8 cellular contexts compared by ENCODE assay signal in the genomic region with DNA sequence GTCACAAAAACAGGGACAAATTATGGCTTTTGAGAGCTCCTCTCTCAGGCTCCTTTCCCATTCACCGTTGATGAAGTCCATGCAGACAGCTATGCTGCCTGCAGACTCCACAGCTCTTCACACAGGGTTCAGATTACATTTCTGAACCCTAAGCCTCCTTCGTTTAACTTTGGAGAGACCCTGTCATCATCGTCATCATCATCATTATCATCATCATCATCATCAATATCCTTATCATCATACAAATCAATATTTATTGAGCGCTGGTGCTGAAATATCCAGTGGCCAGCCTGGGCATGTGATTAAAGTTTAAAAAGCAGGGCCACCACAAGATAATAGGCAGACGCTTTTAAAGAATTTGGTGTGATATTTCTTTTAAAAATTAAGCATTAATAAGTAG.
"Had no signal": no experiment of that assay in that cellular context is flagged by ENCODE, and none has a peak within 500 bp of the region (broad histone marks: within the 10 kb centered on the region; RNA-seq: fewer than 3 reads in every experiment).

No MANE protein-coding gene starts in this region.

- FAIRE-seq: G401.6, GM12878, GM12891, GM12892, GM18507, GM19239 had no signal

- ATAC-seq: GM12878 had no signal

- H3K4me3 ChIP-seq: GM12878 had no signal

- DNase-seq: GDM1, GF-D8 had no signal
